Comparison of ENCODE assay signal across 10 cellular contexts in the genomic region with DNA sequence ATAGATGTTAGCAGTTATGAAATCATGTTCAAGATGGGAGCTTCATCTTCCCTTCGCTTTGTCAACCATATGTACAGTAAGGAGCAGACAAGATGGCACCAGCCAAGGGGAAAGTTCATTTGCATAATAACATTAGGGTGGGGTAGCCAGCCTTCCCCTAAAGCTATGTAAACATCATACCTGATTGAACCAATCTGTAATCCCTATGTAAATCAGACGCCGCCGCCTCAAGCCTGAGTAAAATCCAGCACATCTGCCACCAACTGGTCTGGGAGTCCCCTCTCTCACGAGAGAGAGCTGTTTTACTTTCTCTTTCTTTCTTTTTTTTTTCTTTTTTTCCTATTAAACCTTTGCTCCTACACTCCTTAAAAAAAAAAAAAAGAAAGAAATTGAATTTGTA. TPM values are rescaled to one million over a fixed set of nuclear protein-coding genes. Genes with fewer than 3 reads are reported as not detected.
DNase-seq lines count a peak whose midpoint lies in the region; ATAC-seq lines count a peak whose summit lies in the region.
"Had no signal": no experiment of that assay in that cellular context is flagged by ENCODE, and none has a peak within 500 bp of the region (broad histone marks: within the 10 kb centered on the region; RNA-seq: fewer than 3 reads in every experiment).

No MANE protein-coding gene starts in this region.

- H3K36me3 Mint-ChIP-seq in activated CD4-positive, alpha-beta memory T cell treated with anti-CD3 and anti-CD28 coated beads, Interleukin-2, amount 10 ng/mL, durations not matched to agents 7 days and 5 days (ENCODE audit: low read depth): peaks cover 40% of the 10 kb centered on the region

- DNase-seq in activated effector memory CD4-positive, alpha-beta T cell treated with anti-CD3 and anti-CD28 coated beads, Interleukin-2, amount 50 U/mL, for 16 hours: peak; percentile 67
- DNase-seq in activated effector memory CD4-positive, alpha-beta T cell treated with Interleukin-2 at 50 U/mL for 16 hours: no peak
- DNase-seq in activated CD4-positive, alpha-beta memory T cell treated with anti-CD3 and anti-CD28 coated beads, Interleukin-2, amount 10 ng/mL, durations not matched to agents 7 days and 5 days: peak; percentile 34
- DNase-seq in stimulated activated naive CD8-positive, alpha-beta T cell treated with anti-CD3 and anti-CD28 coated beads, Interleukin-15, amount 100 ng/mL, for 72 hours: peak in 1 of 2 donors; percentile 28
- DNase-seq in NCI-H2029 treated with DMSO at 0.1 percent for 48 hours (lab: John Stamatoyannopoulos, UW) (no peak), kidney tubule cell (ENCODE audit: low spot score) (no peak)
- no peak for DNase-seq in stimulated activated naive CD4-positive, alpha-beta T cell (lab: John Stamatoyannopoulos, UW)
- DNase-seq: C1 segment of cervical spinal cord, posterior cingulate gyrus had no signal

- no peaks in the 10 kb centered on the region for H3K9me3 Mint-ChIP-seq in activated CD4-positive, alpha-beta memory T cell treated with anti-CD3 and anti-CD28 coated beads, Interleukin-2, amount 10 ng/mL, durations not matched to agents 7 days and 5 days
- no peaks in the 10 kb centered on the region for H3K9me3 Mint-ChIP-seq in stimulated activated naive CD8-positive, alpha-beta T cell treated with anti-CD3 and anti-CD28 coated beads, Interleukin-15, amount 100 ng/mL, for 72 hours

- POLR2A ChIA-PET in activated CD4-positive, alpha-beta memory T cell treated with anti-CD3 and anti-CD28 coated beads, Interleukin-2, amount 10 ng/mL, durations not matched to agents 7 days and 5 days (lab: Charles Lee): no interaction called here

- peaks cover 14% of the 10 kb centered on the region for H3K4me1 Mint-ChIP-seq in activated CD4-positive, alpha-beta memory T cell treated with anti-CD3 and anti-CD28 coated beads, Interleukin-2, amount 10 ng/mL, durations not matched to agents 7 days and 5 days
- H3K4me1 Mint-ChIP-seq in stimulated activated naive CD8-positive, alpha-beta T cell treated with anti-CD3 and anti-CD28 coated beads, Interleukin-15, amount 100 ng/mL, for 72 hours: peaks cover 12% of the 10 kb centered on the region

- CTCF ChIA-PET in activated CD4-positive, alpha-beta memory T cell treated with anti-CD3 and anti-CD28 coated beads, Interleukin-2, amount 10 ng/mL, durations not matched to agents 7 days and 5 days (lab: Charles Lee): interaction anchor here (0.6 to 1.3 kb wide), 6 partner anchors 8 to 231 kb away, joined by 3 to 4 read pairs (median 3); a partner anchor contains a TSS

- H3K27me3 Mint-ChIP-seq in activated CD4-positive, alpha-beta memory T cell treated with anti-CD3 and anti-CD28 coated beads, Interleukin-2, amount 10 ng/mL, durations not matched to agents 7 days and 5 days: no peaks in the 10 kb centered on the region
- no peaks in the 10 kb centered on the region for H3K27me3 Mint-ChIP-seq in stimulated activated naive CD8-positive, alpha-beta T cell treated with anti-CD3 and anti-CD28 coated beads, Interleukin-15, amount 100 ng/mL, for 72 hours

- ATAC-seq in HG03097 (IDR thresholded peaks at IDR 0.05; ENCODE audit: low FRiP score, unreplicated experiment): peak; percentile 72
- ATAC-seq in stimulated activated naive CD8-positive, alpha-beta T cell treated with anti-CD3 and anti-CD28 coated beads, Interleukin-15, amount 100 ng/mL, for 72 hours: peak; percentile 66

- H3K4me3 Mint-ChIP-seq in activated CD4-positive, alpha-beta memory T cell treated with anti-CD3 and anti-CD28 coated beads, Interleukin-2, amount 10 ng/mL, durations not matched to agents 7 days and 5 days: peak overlapping the region; percentile 3
- no peak overlapping the region for H3K4me3 Mint-ChIP-seq in stimulated activated naive CD8-positive, alpha-beta T cell treated with anti-CD3 and anti-CD28 coated beads, Interleukin-15, amount 100 ng/mL, for 72 hours

- H3K27ac Mint-ChIP-seq in activated CD4-positive, alpha-beta memory T cell treated with anti-CD3 and anti-CD28 coated beads, Interleukin-2, amount 10 ng/mL, durations not matched to agents 7 days and 5 days: no peak overlapping the region
- peak overlapping the region; percentile 19 to 49 for H3K27ac Mint-ChIP-seq in stimulated activated naive CD8-positive, alpha-beta T cell treated with anti-CD3 and anti-CD28 coated beads, Interleukin-15, amount 100 ng/mL, for 72 hours

RNA-seq across cellular contexts. Expression of a gene that starts 30.8 kb away (rescaled TPM):
- 1 to 10 TPM in 1 of 2 experiments, under 1 TPM in 1; 0.76 to 1.1 TPM for total RNA-seq in activated CD4-positive, alpha-beta memory T cell treated with anti-CD3 and anti-CD28 coated beads, Interleukin-2, amount 10 ng/mL, durations not matched to agents 7 days and 5 days

RNA-seq across cellular contexts. Expression of a gene that starts 55.5 kb away (rescaled TPM):
- 10 to 100 TPM; 51.9 to 57.9 TPM for total RNA-seq in activated CD4-positive, alpha-beta memory T cell treated with anti-CD3 and anti-CD28 coated beads, Interleukin-2, amount 10 ng/mL, durations not matched to agents 7 days and 5 days

RNA-seq across cellular contexts. Expression of a gene that starts 57.3 kb away (rescaled TPM):
- 10 to 100 TPM; 21.0 to 21.6 TPM for total RNA-seq in activated CD4-positive, alpha-beta memory T cell treated with anti-CD3 and anti-CD28 coated beads, Interleukin-2, amount 10 ng/mL, durations not matched to agents 7 days and 5 days

Comparison
In these comparisons a context has a peak if more than half of its experiments do, and no peak if none do; other contexts are left out.
1. DNase-seq: peak in activated effector memory CD4-positive, alpha-beta T cell treated with anti-CD3 and anti-CD28 coated beads, Interleukin-2, amount 50 U/mL, for 16 hours (single experiment) and activated CD4-positive, alpha-beta memory T cell treated with anti-CD3 and anti-CD28 coated beads, Interleukin-2, amount 10 ng/mL, durations not matched to agents 7 days and 5 days (single experiment); none in activated effector memory CD4-positive, alpha-beta T cell treated with Interleukin-2 at 50 U/mL for 16 hours (single experiment), NCI-H2029 treated with DMSO at 0.1 percent for 48 hours (single experiment), kidney tubule cell (single experiment) and stimulated activated naive CD4-positive, alpha-beta T cell (0 of 6).